In the genomic region with DNA sequence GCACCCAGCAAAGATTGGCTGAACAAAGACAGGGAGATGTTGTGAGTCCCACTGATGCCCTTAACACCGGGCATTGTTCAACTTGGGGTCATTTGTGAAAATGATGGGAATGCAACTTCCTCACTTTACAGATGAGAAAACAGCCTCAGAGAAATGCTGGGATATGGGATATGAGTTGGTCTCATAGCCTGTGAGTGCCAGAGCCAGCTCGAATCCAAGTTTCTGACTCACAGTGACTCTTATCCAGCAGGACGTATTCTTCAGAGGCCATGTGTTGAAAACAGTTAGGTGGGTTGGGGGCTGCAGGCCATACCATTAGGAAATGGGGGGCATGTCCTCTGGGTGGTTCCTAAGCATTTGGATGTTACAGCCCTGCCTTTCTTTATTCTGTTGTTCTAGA, we compare ENCODE assay signal across 16 cellular contexts. TPM values are rescaled to one million over a fixed set of nuclear protein-coding genes. Genes with fewer than 3 reads are reported as not detected.
A peak's percentile ranks its signal among the peaks of the same experiment; 100 is the strongest.
DNase-seq lines count a peak whose midpoint lies in the region; ATAC-seq and TF ChIP-seq lines count a peak whose summit lies in the region.
"Had no signal": no experiment of that assay in that cellular context is flagged by ENCODE, and none has a peak within 500 bp of the region (broad histone marks: within the 10 kb centered on the region; RNA-seq: fewer than 3 reads in every experiment).

No MANE protein-coding gene starts in this region.

- no peaks in the 10 kb centered on the region for H3K79me2 ChIP-seq in PC-3 (ENCODE audit: low read length)

- no peaks in the 10 kb centered on the region for H3K27me3 ChIP-seq in PC-3 (ENCODE audit: low read length)
- no peaks in the 10 kb centered on the region for H3K27me3 ChIP-seq in thyroid gland

- no peaks in the 10 kb centered on the region for H4K20me1 ChIP-seq in PC-3 (ENCODE audit: low read length)

- H3K4me2 ChIP-seq in PC-3 (ENCODE audit: low read length), result no peak overlapping the region

- no TSS peak for BruUV-seq in PC-3 (replicated peaks; lab: Mats Ljungman, UMichigan)

- peaks cover 22% of the 10 kb centered on the region for H3K4me1 ChIP-seq in PC-3 (ENCODE audit: insufficient read depth, low read length)
- peaks cover 53 to 74% of the 10 kb centered on the region in 2 donors for H3K4me1 ChIP-seq in thyroid gland

- H3K36me3 ChIP-seq in PC-3 (ENCODE audit: low read depth, low read length) (no peaks in the 10 kb centered on the region), thyroid gland (no peaks in the 10 kb centered on the region)
- H3K36me3 ChIP-seq: thoracic aorta had no signal

- WGBS in thyroid gland, 2 donors, result 83 to 87% methylated on average over 3 of the region's 3 CpGs

- no peak for TF ChIP-seq POLR2A in thyroid gland (IDR thresholded peaks at IDR 0.05)

- ATAC-seq in PC-3 (0 out of 2 replicates have a peak, but pooled peaks have one; percentile 24), GM21723 (IDR thresholded peaks at IDR 0.05; ENCODE audit: unreplicated experiment) (no peak), esophagus mucosa (no peak)

- H3K9me2 ChIP-seq in PC-3 (replicated peaks; ENCODE audit: low read length), result no peaks in the 10 kb centered on the region

- intact Hi-C loops in PC-3 (cut with micrococcal nuclease), result no loop called here
- intact Hi-C loops in thyroid gland (cut with DNase I), result no loop called here

- peak overlapping the region; percentile 46 for H3K27ac ChIP-seq in PC-3 (ENCODE audit: low read length)
- peak overlapping the region in 2 of 3 donors; percentile 46 to 90 for H3K27ac ChIP-seq in thyroid gland
- H3K27ac ChIP-seq: thoracic aorta had no signal

- H3K9ac ChIP-seq in PC-3 (ENCODE audit: low read length), result no peak overlapping the region

- H3K9me3 ChIP-seq in PC-3 (ENCODE audit: low read length) (no peaks in the 10 kb centered on the region), thyroid gland (no peaks in the 10 kb centered on the region)
- H3K9me3 ChIP-seq: thoracic aorta had no signal

- DNase-seq in PC-3, result peak; percentile 54
- peak; percentile 41 to 57 for DNase-seq in cardiac fibroblast (ENCODE audit: low read depth in 2 of 2)
- peak; percentile 42 for DNase-seq in kidney tubule cell (ENCODE audit: low spot score)
- no peak for DNase-seq in thyroid gland
- DNase-seq in iPS-NIHi7 (ENCODE audit: extremely low spot score), result no peak
- DNase-seq in NCI-H2081 treated with DMSO at 0.1 percent for 48 hours (lab: John Stamatoyannopoulos, UW), result no peak
- DNase-seq: amniotic stem cell; C1 segment of cervical spinal cord; NCI-H1930; NCI-H524 treated with DMSO at 0.1 percent for 48 hours; retina; stimulated activated CD4-positive, alpha-beta T cell treated with anti-CD3 and anti-CD28 coated beads, Interleukin-1b, Interleukin-23, amount 100 ng/mL, for 48 hours had no signal

- POLR2A ChIA-PET in PC-3 (lab: Charles Lee; ENCODE audit: unreplicated experiment), result no interaction called here

- CTCF ChIA-PET in PC-3 (lab: Charles Lee), result no interaction called here

- no peaks in the 10 kb centered on the region for H3F3A ChIP-seq in PC-3 (ENCODE audit: low read length, unreplicated experiment)

- H3K4me3 ChIP-seq in PC-3 (ENCODE audit: low read length) (no peak overlapping the region), cardiac fibroblast (replicated peaks in 1 of 2; ENCODE audit: low read depth in 2 of 2, low read length in 2 of 2) (no peak overlapping the region), thyroid gland (replicated peaks in 1 of 3) (no peak overlapping the region)
- H3K4me3 ChIP-seq: coronary artery, thoracic aorta had no signal

- no peak overlapping the region for H2AFZ ChIP-seq in PC-3 (ENCODE audit: low read length)

- TF ChIP-seq CTCF in PC-3 (conservative IDR thresholded peaks at IDR 0.05; ENCODE audit: low read depth, low read length) (no peak), cardiac fibroblast (IDR thresholded peaks at IDR 0.05; ENCODE audit: low read depth, low read length) (no peak), thyroid gland (IDR thresholded peaks at IDR 0.05) (no peak)

RNA-seq across cellular contexts. Expression of a gene that starts 45.2 kb away (rescaled TPM):
- total RNA-seq in PC-3 (2014; rRNA removed) (14.2 and 16.0 TPM in 2 replicates), thyroid gland (100 to 1,000 TPM in 1 of 4 donors, 10 to 100 TPM in 3; 67.3 to 104 (median 89.8) TPM), esophagus mucosa (69.4 TPM)

Comparison
In these comparisons a context has a peak if more than half of its experiments do, and no peak if none do; other contexts are left out.
1. DNase-seq: peak in PC-3 (single experiment), cardiac fibroblast (2 of 2) and kidney tubule cell (single experiment); none in thyroid gland (0 of 2), iPS-NIHi7 (single experiment) and NCI-H2081 treated with DMSO at 0.1 percent for 48 hours (single experiment).